In genomic region chr6:108728826-108729225, GRCh38 we compare ENCODE assay signal across 1 cellular context.
A peak's percentile ranks its signal among the peaks of the same experiment; 100 is the strongest.
TF ChIP-seq lines count a peak whose summit lies in the region.

No MANE protein-coding gene starts in this region.

TF ChIP-seq in liver, 16 proteins besides CTCF, POLR2A, EP300 and RAD21 (continued from another document):
- peak; percentile 49 for TF ChIP-seq SP1 (IDR thresholded peaks at IDR 0.05)
- TF ChIP-seq HNF4G (IDR thresholded peaks at IDR 0.05) = peak; percentile 45
- no peak for TF ChIP-seq YY1 (IDR thresholded peaks at IDR 0.05)
- TF ChIP-seq EGR1 (IDR thresholded peaks at IDR 0.05; ENCODE audit: low read depth in 2 of 2) = no peak
- peak; percentile 38 for TF ChIP-seq FOXA2 (IDR thresholded peaks at IDR 0.05)
TF ChIP-seq in liver: peak in this region for 5.
